17 cellular contexts compared by ENCODE assay signal in the genomic region with DNA sequence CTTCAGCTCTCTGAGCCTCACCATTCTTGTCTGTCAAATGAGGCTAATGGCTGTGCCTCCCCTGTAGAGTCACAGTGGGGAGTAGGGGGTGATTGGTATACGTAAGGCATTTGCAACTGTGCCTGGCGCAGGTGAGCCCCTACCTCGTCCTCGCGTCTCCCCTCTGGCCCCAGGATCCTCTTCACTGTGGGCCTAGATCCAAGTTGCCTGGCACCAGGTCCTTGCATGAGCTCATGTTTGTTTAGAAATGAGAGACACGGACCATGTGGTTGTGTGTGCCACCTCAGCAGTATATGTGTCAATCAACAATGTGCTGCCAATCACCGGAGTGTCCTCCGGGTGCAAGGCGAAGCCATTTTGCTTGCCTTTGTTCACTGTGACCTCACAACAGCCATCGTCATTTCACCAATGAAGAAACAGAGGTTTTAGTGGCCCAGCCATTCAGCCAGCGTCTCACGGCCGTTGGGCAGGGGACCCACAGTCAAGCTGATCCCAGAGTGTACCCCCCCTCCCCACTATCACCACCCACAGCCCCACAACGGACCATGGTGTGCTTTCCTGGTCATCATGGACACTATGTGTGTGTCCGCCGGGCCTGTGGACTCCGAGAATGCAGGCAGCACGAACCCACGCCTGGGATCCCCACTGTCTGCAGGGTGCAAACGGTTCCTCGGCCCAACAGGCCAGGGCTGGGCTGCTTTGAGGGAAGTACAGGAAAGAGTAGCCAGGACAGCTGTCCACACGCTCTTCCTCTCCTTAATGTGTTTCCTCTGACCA. TPM values are rescaled to one million over a fixed set of nuclear protein-coding genes. Genes with fewer than 3 reads are reported as not detected.
DNase-seq lines count a peak whose midpoint lies in the region; ATAC-seq, FAIRE-seq and TF ChIP-seq lines count a peak whose summit lies in the region.
"Had no signal": no experiment of that assay in that cellular context is flagged by ENCODE, and none has a peak within 500 bp of the region (broad histone marks: within the 10 kb centered on the region; RNA-seq: fewer than 3 reads in every experiment).

No MANE protein-coding gene starts in this region.

- CTCF ChIA-PET in HEK293T (lab: Yijun Ruan, JAX) = interaction anchor here (0.7 kb wide), 1 partner anchor 11 kb away, joined by 5 read pairs; no protein-coding TSS in a partner anchor

- FAIRE-seq in RCC 7860 (lab: Jason Lieb, UNC) = no peak

- ATAC-seq in HG03521 (IDR thresholded peaks at IDR 0.05; ENCODE audit: unreplicated experiment) (no peak), heart right ventricle (no peak)

- WGBS in heart right ventricle, 2 donors = 86 to 87% methylated on average over 22 of the region's 22 CpGs

- TF ChIP-seq CTCF in heart right ventricle (IDR thresholded peaks at IDR 0.05) = no peak

- no peaks in the 10 kb centered on the region for H3K36me3 ChIP-seq in heart right ventricle

- DNase-seq in NCI-H2196 (lab: John Stamatoyannopoulos, UW; ENCODE audit: unreplicated experiment) (peak; percentile 18), NCI-H2196 treated with DMSO at 0.1 percent for 48 hours (lab: John Stamatoyannopoulos, UW; ENCODE audit: unreplicated experiment) (no peak), HEK293T (ENCODE audit: extremely low spot score) (no peak), NCI-H69 (lab: John Stamatoyannopoulos, UW) (peak; percentile 11), left kidney (ENCODE audit: low read depth, low spot score) (peak; percentile 38), heart right ventricle (no peak), RCC 7860 (ENCODE audit: low spot score) (no peak)
- DNase-seq: C1 segment of cervical spinal cord, Caco-2, H9, KBM-7, NCI-H1694, NCI-H2171, NCI-H524, OCI-M1 had no signal

- POLR2A ChIA-PET in HEK293T (lab: Yijun Ruan, JAX) = no interaction called here

- H3K9me3 ChIP-seq in heart right ventricle = peaks cover 0 to 7% (median 0%) of the 10 kb centered on the region in 11 donors
- H3K9me3 ChIP-seq: Caco-2 had no signal

- no peak overlapping the region for H3K4me3 ChIP-seq in heart right ventricle

- peaks cover 0 to 18% (median 6%) of the 10 kb centered on the region in 9 donors for H3K4me1 ChIP-seq in heart right ventricle

- no peak overlapping the region for H3K27ac ChIP-seq in heart right ventricle
- H3K27ac ChIP-seq: RWPE1 had no signal

- peaks cover 0 to 20% (median 6%) of the 10 kb centered on the region in 7 donors for H3K27me3 ChIP-seq in heart right ventricle

- intact Hi-C loops in heart right ventricle (cut with DNase I) = no loop called here

TF ChIP-seq in HEK293T, 16 proteins besides CTCF, POLR2A, EP300 and RAD21:
- TF ChIP-seq L3MBTL2 (conservative IDR thresholded peaks at IDR 0.05) = no peak
- TF ChIP-seq, protein P1, sequence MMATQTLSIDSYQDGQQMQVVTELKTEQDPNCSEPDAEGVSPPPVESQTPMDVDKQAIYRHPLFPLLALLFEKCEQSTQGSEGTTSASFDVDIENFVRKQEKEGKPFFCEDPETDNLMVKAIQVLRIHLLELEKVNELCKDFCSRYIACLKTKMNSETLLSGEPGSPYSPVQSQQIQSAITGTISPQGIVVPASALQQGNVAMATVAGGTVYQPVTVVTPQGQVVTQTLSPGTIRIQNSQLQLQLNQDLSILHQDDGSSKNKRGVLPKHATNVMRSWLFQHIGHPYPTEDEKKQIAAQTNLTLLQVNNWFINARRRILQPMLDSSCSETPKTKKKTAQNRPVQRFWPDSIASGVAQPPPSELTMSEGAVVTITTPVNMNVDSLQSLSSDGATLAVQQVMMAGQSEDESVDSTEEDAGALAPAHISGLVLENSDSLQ (IDR thresholded peaks at IDR 0.05) = peak; percentile 60; the same call in 1 of the 2 replicates
TF ChIP-seq in HEK293T: peak in this region for 1.

RNA-seq across cellular contexts. Expression of gene STX16, which starts 35.9 kb away (rescaled TPM):
- total RNA-seq in heart right ventricle = 10 to 100 TPM; 25.3 to 33.9 (median 27.0) TPM
- polyA plus RNA-seq in heart right ventricle = 10 to 100 TPM; 17.1 to 57.6 TPM

Comparison
In these comparisons a context has a peak if more than half of its experiments do, and no peak if none do; other contexts are left out.
1. DNase-seq: peak in NCI-H2196 (single experiment), NCI-H69 (single experiment) and left kidney (single experiment); none in NCI-H2196 treated with DMSO at 0.1 percent for 48 hours (single experiment), HEK293T (single experiment), heart right ventricle (0 of 2) and RCC 7860 (single experiment).